8 cellular contexts compared by ENCODE assay signal in the genomic region with DNA sequence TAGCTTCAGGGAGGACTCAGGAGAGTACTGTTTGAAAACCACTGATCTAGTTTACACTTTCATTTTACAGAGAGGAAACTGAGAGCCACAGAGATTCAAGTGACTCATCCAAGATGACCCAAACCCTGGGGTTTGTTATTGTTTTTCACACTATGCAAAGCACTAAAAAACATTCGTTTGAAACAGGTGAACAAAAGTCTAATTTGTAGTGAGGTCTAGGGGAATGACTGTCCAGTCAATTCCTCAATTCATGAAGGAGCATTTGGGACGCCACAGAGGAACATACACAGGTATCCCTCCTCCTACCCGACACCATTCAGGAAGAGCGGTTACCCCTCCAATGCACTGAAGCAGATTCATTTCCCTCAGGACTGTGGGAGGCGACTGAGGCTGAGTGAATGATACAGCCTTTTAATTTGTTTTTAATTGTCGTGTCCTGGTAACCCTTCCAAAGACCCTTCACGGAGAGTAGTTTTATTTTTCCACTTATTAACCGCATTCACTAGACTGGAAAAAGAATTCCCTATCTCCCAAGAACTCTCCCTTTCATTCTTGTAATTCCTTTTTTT. TPM values are rescaled to one million over a fixed set of nuclear protein-coding genes. Genes with fewer than 3 reads are reported as not detected.
DNase-seq lines count a peak whose midpoint lies in the region; ATAC-seq and TF ChIP-seq lines count a peak whose summit lies in the region.

No MANE protein-coding gene starts in this region.

- intact Hi-C loops in mammary epithelial cell (cut with micrococcal nuclease) = no loop called here

- no peak for TF ChIP-seq CTCF in mammary epithelial cell (conservative IDR thresholded peaks at IDR 0.05 in 1 of 2, IDR thresholded peaks at IDR 0.05 in 1 of 2; ENCODE audit: extremely low read depth in 1 of 2, insufficient read depth in 1 of 2, low read depth in 1 of 2, low read length in 2 of 2)
- no peak for TF ChIP-seq CTCF in neural progenitor cell (IDR thresholded peaks at IDR 0.05)

- H3F3A ChIP-seq in neural progenitor cell (ENCODE audit: low read depth) = peaks cover 5% of the 10 kb centered on the region

- no peaks in the 10 kb centered on the region for H3K36me3 ChIP-seq in mammary epithelial cell (ENCODE audit: insufficient read depth, low read length)
- H3K36me3 ChIP-seq in neural progenitor cell = no peaks in the 10 kb centered on the region

- in situ Hi-C loops in mammary epithelial cell (cut with MboI; ENCODE audit: low sequenced_read_pairs in 2 of 2) = loop anchor here in 1 of 2 donors (10.0 kb wide), 2 partner anchors 112 to 382 kb away; a partner anchor contains a TSS

- H3K9me3 ChIP-seq in mammary epithelial cell (replicated peaks; ENCODE audit: insufficient read depth, low read length) (peaks cover 3% of the 10 kb centered on the region), neural progenitor cell (ENCODE audit: low read depth) (no peaks in the 10 kb centered on the region)

- H3K4me3 ChIP-seq in mammary epithelial cell (replicated peaks in 1 of 3; ENCODE audit: insufficient read depth in 1 of 3, low read depth in 2 of 3, low read length in 3 of 3) (no peak overlapping the region), neural progenitor cell (no peak overlapping the region)

- WGBS in mammary epithelial cell (ENCODE audit: low coverage, missing lambda C conversion rate) = 3% methylated on average over 7 of the region's 8 CpGs

- H3K79me2 ChIP-seq in mammary epithelial cell (ENCODE audit: insufficient read depth, low read length) = no peaks in the 10 kb centered on the region
- no peaks in the 10 kb centered on the region for H3K79me2 ChIP-seq in neural progenitor cell (ENCODE audit: low read depth)

- dilution Hi-C loops in mammary epithelial cell (cut with HindIII; ENCODE audit: low sequenced_read_pairs) = no loop called here

- H3K27ac ChIP-seq in mammary epithelial cell (ENCODE audit: insufficient read depth, low read depth, low read length) (peak overlapping the region; percentile 60), neural progenitor cell (no peak overlapping the region)

- H3K27me3 ChIP-seq in mammary epithelial cell (ENCODE audit: insufficient read depth, low read length) (no peaks in the 10 kb centered on the region), neural progenitor cell (no peaks in the 10 kb centered on the region)

- H3K27me3 Mint-ChIP-seq in neural progenitor cell (ENCODE audit: insufficient read depth, low read depth) = peaks cover 2% of the 10 kb centered on the region

- no peak overlapping the region for H3K9ac ChIP-seq in mammary epithelial cell (ENCODE audit: insufficient read depth, low read length)
- H3K9ac ChIP-seq in neural progenitor cell = no peak overlapping the region

- DNase-seq in AG08396 (ENCODE audit: low spot score) = peak; percentile 13
- peak; percentile 63 for DNase-seq in mammary epithelial cell
- DNase-seq in neural progenitor cell (ENCODE audit: low spot score) = peak; percentile 20
- DNase-seq in NCI-H128 (lab: John Stamatoyannopoulos, UW; ENCODE audit: unreplicated experiment) = no peak
- no peak for DNase-seq in inferior parietal cortex (ENCODE audit: extremely low spot score)
- no peak for DNase-seq in NCI-H2196 (lab: John Stamatoyannopoulos, UW; ENCODE audit: unreplicated experiment)

- peak overlapping the region; percentile 51 for H2AFZ ChIP-seq in mammary epithelial cell (ENCODE audit: low read depth, low read length)
- peak overlapping the region; percentile 41 for H2AFZ ChIP-seq in neural progenitor cell (replicated peaks)

- peaks cover 8% of the 10 kb centered on the region for H3K9me3 Mint-ChIP-seq in neural progenitor cell

- no peaks in the 10 kb centered on the region for H4K20me1 ChIP-seq in mammary epithelial cell (ENCODE audit: insufficient read depth, low read length)
- H4K20me1 ChIP-seq in neural progenitor cell (ENCODE audit: low read depth) = no peaks in the 10 kb centered on the region

- ATAC-seq in GM19438 (IDR thresholded peaks at IDR 0.05; ENCODE audit: low read depth, unreplicated experiment) = peak; percentile 93
- peak; percentile 95 for ATAC-seq in HG03439 (IDR thresholded peaks at IDR 0.05; ENCODE audit: unreplicated experiment)

- CTCF ChIA-PET in mammary epithelial cell (lab: Charles Lee; ENCODE audit: low non-redundant PET) = no interaction called here

- no peak overlapping the region for H3K4me3 Mint-ChIP-seq in neural progenitor cell

- H3K4me1 Mint-ChIP-seq in neural progenitor cell = peaks cover 20% of the 10 kb centered on the region

- BruUV-seq in mammary epithelial cell (replicated peaks; lab: Mats Ljungman, UMichigan) = no TSS peak

- peak overlapping the region; percentile 17 for H3K27ac Mint-ChIP-seq in neural progenitor cell

- H3K4me2 ChIP-seq in mammary epithelial cell (ENCODE audit: insufficient read depth, low read depth, low read length) = peak overlapping the region; percentile 65
- H3K4me2 ChIP-seq in neural progenitor cell = peak overlapping the region; percentile 39

- H3K36me3 Mint-ChIP-seq in neural progenitor cell = peaks cover 6% of the 10 kb centered on the region

- peaks cover 26% of the 10 kb centered on the region for H3K4me1 ChIP-seq in mammary epithelial cell (ENCODE audit: insufficient read depth, low read length)
- H3K4me1 ChIP-seq in neural progenitor cell = peaks cover 7% of the 10 kb centered on the region

RNA-seq across cellular contexts. Expression of a gene that starts 30.3 kb away (rescaled TPM):
- not detected for total RNA-seq in mammary epithelial cell
- not detected for polyA plus RNA-seq in mammary epithelial cell
- polyA minus RNA-seq in mammary epithelial cell = not detected
- total RNA-seq in neural progenitor cell (ENCODE audit: low replicate concordance) = not detected in 2 replicates

RNA-seq across cellular contexts. Expression of a gene that starts 52.1 kb away (rescaled TPM):
- total RNA-seq in mammary epithelial cell (1 to 10 TPM in 1 of 2 donors, under 1 TPM in 1; 0.49 to 3.7 TPM), neural progenitor cell (ENCODE audit: low replicate concordance) (0.03 TPM in 1 of 2 replicates, not detected in the other)
- 0.40 TPM for polyA plus RNA-seq in mammary epithelial cell
- not detected for polyA minus RNA-seq in mammary epithelial cell

Comparison
In these comparisons a context has a peak if more than half of its experiments do, and no peak if none do; other contexts are left out.
1. DNase-seq: peak in AG08396 (single experiment), mammary epithelial cell (single experiment) and neural progenitor cell (single experiment); none in NCI-H128 (single experiment), inferior parietal cortex (single experiment) and NCI-H2196 (single experiment).